ENCODE assay signal across 9 cellular contexts in genomic region chr13:37640499-37640898, GRCh38. TPM values are rescaled to one million over a fixed set of nuclear protein-coding genes. Genes with fewer than 3 reads are reported as not detected.
DNase-seq lines count a peak whose midpoint lies in the region; ATAC-seq and TF ChIP-seq lines count a peak whose summit lies in the region.
"Had no signal": no experiment of that assay in that cellular context is flagged by ENCODE, and none has a peak within 500 bp of the region (broad histone marks: within the 10 kb centered on the region; RNA-seq: fewer than 3 reads in every experiment).

No MANE protein-coding gene starts in this region.

- TF ChIP-seq POLR2A in ovary (IDR thresholded peaks at IDR 0.05), result no peak

- H3K36me3 ChIP-seq in ovary, result no peaks in the 10 kb centered on the region

- no peak overlapping the region for H3K27ac ChIP-seq in ovary

- no peaks in the 10 kb centered on the region for H3K4me1 ChIP-seq in ovary (ENCODE audit: insufficient read depth)

- no peak for ATAC-seq in HG03175 (IDR thresholded peaks at IDR 0.05; ENCODE audit: unreplicated experiment)
- no peak for ATAC-seq in GM21723 (IDR thresholded peaks at IDR 0.05; ENCODE audit: unreplicated experiment)

- WGBS in ovary, 3 donors, result 10 to 15% (median 14%) methylated on average over 2 of the region's 2 CpGs

- peak; percentile 14 to 41 (median 19) for TF ChIP-seq CTCF in ovary (IDR thresholded peaks at IDR 0.05)

- in situ Hi-C loops in G401 (cut with HindIII; ENCODE audit: low sequenced_read_pairs), result no loop called here

- no peak for TF ChIP-seq EP300 in ovary (IDR thresholded peaks at IDR 0.05)

- DNase-seq in G401 (ENCODE audit: low spot score) (peak; percentile 7), NCI-H748 (lab: John Stamatoyannopoulos, UW; ENCODE audit: unreplicated experiment) (peak; percentile 45), dedifferentiated amniotic fluid mesenchymal stem cell (ENCODE audit: extremely low spot score) (peak; percentile 78), ovary (peak in 1 of 5 donors; percentile 17), epidermal melanocyte (ENCODE audit: insufficient read length, low spot score) (no peak)
- DNase-seq in activated naive CD4-positive, alpha-beta T cell (lab: John Stamatoyannopoulos, UW), result no peak
- DNase-seq: stimulated activated CD4-positive, alpha-beta T cell treated with anti-CD3 and anti-CD28 coated beads, Interleukin-4, amount 100 ng/mL, for 1 hour had no signal

- H3K4me3 ChIP-seq in ovary, result no peak overlapping the region

- intact Hi-C loops in ovary (cut with DNase I), result no loop called here

- H3K27me3 ChIP-seq in ovary, result no peaks in the 10 kb centered on the region

- H3K9me3 ChIP-seq in ovary, result no peaks in the 10 kb centered on the region

RNA-seq across cellular contexts. Expression of gene POSTN, which starts 41.9 kb away (rescaled TPM):
- 0.31 TPM in 1 of 2 replicates, not detected in the other for total RNA-seq in G401 (2014; rRNA removed; shearing (Covaris generic))
- 10 to 100 TPM in 3 of 7 donors, 1 to 10 TPM in 3, under 1 TPM in 1; 0.48 to 38.3 (median 6.1) TPM for total RNA-seq in ovary
- polyA plus RNA-seq in ovary, result 100 to 1,000 TPM in 1 of 2 donors, 1 to 10 TPM in 1; 6.1 to 120 TPM

Comparison
In these comparisons a context has a peak if more than half of its experiments do, and no peak if none do; other contexts are left out.
1. DNase-seq: peak in G401 (single experiment), NCI-H748 (single experiment) and dedifferentiated amniotic fluid mesenchymal stem cell (single experiment); none in epidermal melanocyte (single experiment) and activated naive CD4-positive, alpha-beta T cell (0 of 4).